ENCODE assay signal across 1 cellular context in genomic region chr19:47005164-47005641, GRCh38.
TF ChIP-seq lines count a peak whose summit lies in the region.

No MANE protein-coding gene starts in this region.

TF ChIP-seq in HepG2, 621 proteins besides CTCF, POLR2A, EP300 and RAD21 (continued from another document):
- no peak for TF ChIP-seq NR0B2 (CRISPR knock-in tag; IDR thresholded peaks at IDR 0.05)
- TF ChIP-seq POGK (CRISPR knock-in tag; conservative IDR thresholded peaks at IDR 0.05): no peak
- TF ChIP-seq FOXO1 (CRISPR knock-in tag; IDR thresholded peaks at IDR 0.05): no peak
- TF ChIP-seq ZNF280B (CRISPR knock-in tag; IDR thresholded peaks at IDR 0.05; ENCODE audit: borderline replicate concordance): 0 out of 2 replicates have a peak, but pooled peaks have one; percentile 20
- TF ChIP-seq ETV5 (CRISPR knock-in tag; IDR thresholded peaks at IDR 0.05; ENCODE audit: borderline replicate concordance): peak; percentile 18; the same call in 1 of the 2 replicates
- TF ChIP-seq CREBL2 (CRISPR knock-in tag; IDR thresholded peaks at IDR 0.05; ENCODE audit: borderline replicate concordance): no peak
- peak; percentile 23; the same call in 1 of the 2 replicates for TF ChIP-seq CAMTA2 (CRISPR knock-in tag; IDR thresholded peaks at IDR 0.05; ENCODE audit: borderline replicate concordance)
- TF ChIP-seq ZNF138 (CRISPR knock-in tag; IDR thresholded peaks at IDR 0.05; ENCODE audit: low read depth): no peak
- TF ChIP-seq TGIF2 (CRISPR knock-in tag; IDR thresholded peaks at IDR 0.05): no peak
- no peak for TF ChIP-seq TOPORS (CRISPR knock-in tag; IDR thresholded peaks at IDR 0.05)
- TF ChIP-seq CENPX (CRISPR knock-in tag; IDR thresholded peaks at IDR 0.05): no peak
- no peak for TF ChIP-seq DNMT1 (CRISPR knock-in tag; IDR thresholded peaks at IDR 0.05)
- 0 out of 2 replicates have a peak, but pooled peaks have one; percentile 26 for TF ChIP-seq IRF2 (CRISPR knock-in tag; IDR thresholded peaks at IDR 0.05)
- TF ChIP-seq ZNF746 (CRISPR knock-in tag; IDR thresholded peaks at IDR 0.05): peak; percentile 52; the same call in 1 of the 2 replicates
- 0 out of 2 replicates have a peak, but pooled peaks have one; percentile 27 for TF ChIP-seq ZNF891 (CRISPR knock-in tag; IDR thresholded peaks at IDR 0.05)
- no peak for TF ChIP-seq ZNF766 (CRISPR knock-in tag; IDR thresholded peaks at IDR 0.05; ENCODE audit: borderline replicate concordance)
- TF ChIP-seq ZNF567 (CRISPR knock-in tag; IDR thresholded peaks at IDR 0.05; ENCODE audit: borderline replicate concordance): no peak
- TF ChIP-seq ZBTB44 (CRISPR knock-in tag; IDR thresholded peaks at IDR 0.05): no peak
- TF ChIP-seq RORA (CRISPR knock-in tag; IDR thresholded peaks at IDR 0.05): no peak
- TF ChIP-seq ZNF577 (CRISPR knock-in tag; IDR thresholded peaks at IDR 0.05; ENCODE audit: borderline replicate concordance, low read depth): no peak
- TF ChIP-seq NR2F2 (IDR thresholded peaks at IDR 0.05; ENCODE audit: borderline replicate concordance, low read depth): no peak
- peak; percentile 95; the same call in 1 of the 2 replicates for TF ChIP-seq AKAP8 (CRISPR knock-in tag; IDR thresholded peaks at IDR 0.05)
- TF ChIP-seq GTF3A (CRISPR knock-in tag; conservative IDR thresholded peaks at IDR 0.05): no peak
- no peak for TF ChIP-seq ZNF749 (CRISPR knock-in tag; IDR thresholded peaks at IDR 0.05; ENCODE audit: borderline replicate concordance)
- TF ChIP-seq CBX5 (CRISPR knock-in tag; IDR thresholded peaks at IDR 0.05; ENCODE audit: borderline replicate concordance): no peak
- no peak for TF ChIP-seq JDP2 (CRISPR knock-in tag; IDR thresholded peaks at IDR 0.05; ENCODE audit: borderline replicate concordance)
- peak; percentile 56 for TF ChIP-seq NR2F6 (IDR thresholded peaks at IDR 0.05)
- TF ChIP-seq NR2F6 (CRISPR knock-in tag; IDR thresholded peaks at IDR 0.05): peak; percentile 50; the same call in 1 of the 2 replicates
- 0 out of 2 replicates have a peak, but pooled peaks have one; percentile 7 for TF ChIP-seq SALL1 (CRISPR knock-in tag; IDR thresholded peaks at IDR 0.05)
- TF ChIP-seq CSRNP2 (CRISPR knock-in tag; conservative IDR thresholded peaks at IDR 0.05; ENCODE audit: low read depth): no peak
- no peak for TF ChIP-seq NCOA2 (CRISPR knock-in tag; IDR thresholded peaks at IDR 0.05)
- TF ChIP-seq ZNF251 (CRISPR knock-in tag; IDR thresholded peaks at IDR 0.05): no peak
- TF ChIP-seq NR2C2 (CRISPR knock-in tag; IDR thresholded peaks at IDR 0.05; ENCODE audit: borderline replicate concordance): peak; percentile 69
- TF ChIP-seq ZNF557 (CRISPR knock-in tag; IDR thresholded peaks at IDR 0.05): no peak
